10 cellular contexts compared by ENCODE assay signal in the genomic region with DNA sequence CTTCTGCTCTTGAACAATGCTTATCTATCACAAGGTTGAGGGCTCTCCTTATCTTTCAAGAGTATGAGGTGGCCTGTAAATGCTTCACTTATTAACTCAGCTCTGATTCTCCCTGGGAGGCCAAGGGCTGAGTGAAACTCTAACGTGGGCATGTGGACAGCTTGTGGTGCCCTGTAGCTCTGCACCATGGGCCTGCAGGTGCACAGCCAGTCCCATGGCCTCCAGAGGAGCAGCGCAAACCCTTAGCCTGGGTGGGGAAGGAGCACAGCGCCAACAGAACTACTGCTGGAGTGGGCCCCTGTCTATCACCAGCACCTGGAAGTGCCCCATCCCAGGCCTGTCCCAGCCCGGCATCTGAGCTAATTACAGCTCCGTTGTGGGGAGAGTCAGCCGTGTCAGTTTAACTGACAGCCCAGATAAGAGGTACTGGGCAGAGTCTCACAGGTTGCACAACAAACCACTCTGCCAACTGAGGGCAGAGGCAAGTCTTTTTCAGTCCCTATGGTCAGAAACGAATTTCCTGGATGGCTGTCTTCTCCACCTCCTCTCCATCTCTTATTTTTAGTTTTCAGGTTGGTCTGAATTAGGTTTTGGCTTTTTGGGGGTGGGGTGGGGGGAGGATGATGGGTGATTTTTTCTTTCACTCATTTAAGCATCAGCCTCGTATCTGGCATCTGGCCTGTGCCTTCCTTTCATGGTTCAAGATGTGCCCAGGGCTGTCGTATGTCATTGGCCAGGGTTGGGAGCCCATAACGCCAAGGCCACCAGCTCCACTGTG.
A peak's percentile ranks its signal among the peaks of the same experiment; 100 is the strongest.
DNase-seq lines count a peak whose midpoint lies in the region; ATAC-seq and TF ChIP-seq lines count a peak whose summit lies in the region.
"Had no signal": no experiment of that assay in that cellular context is flagged by ENCODE, and none has a peak within 500 bp of the region (broad histone marks: within the 10 kb centered on the region; RNA-seq: fewer than 3 reads in every experiment).

No MANE protein-coding gene starts in this region.

- H3K4me3 Mint-ChIP-seq in CD14-positive monocyte = peak overlapping the region in 1 of 2 donors; percentile 6
- H3K4me3 Mint-ChIP-seq: neural progenitor cell had no signal

- TF ChIP-seq CTCF in CD14-positive monocyte (IDR thresholded peaks at IDR 0.05) = no peak

- peaks cover 0 to 6% (median 0%) of the 10 kb centered on the region in 7 donors for H3K9me3 Mint-ChIP-seq in CD14-positive monocyte

- peak overlapping the region in 1 of 7 donors; percentile 15 for H3K27ac Mint-ChIP-seq in CD14-positive monocyte

- ATAC-seq in GM19372 (IDR thresholded peaks at IDR 0.05; ENCODE audit: low read depth, unreplicated experiment) (peak; percentile 47), HG03159 (IDR thresholded peaks at IDR 0.05; ENCODE audit: unreplicated experiment) (peak; percentile 56)

- H3K36me3 Mint-ChIP-seq in CD14-positive monocyte = no peaks in the 10 kb centered on the region

- intact Hi-C loops in CD14-positive monocyte (cut with micrococcal nuclease) = no loop called here

- peaks cover 37% of the 10 kb centered on the region for H3K4me1 Mint-ChIP-seq in CD14-positive monocyte

- DNase-seq in amniotic epithelial cell (ENCODE audit: low read depth) (peak; percentile 75), renal cortical epithelial cell (ENCODE audit: low read depth) (peak; percentile 58), germinal center (ENCODE audit: low spot score) (no peak), CD14-positive monocyte (ENCODE audit: low spot score) (no peak), NCI-H748 (lab: John Stamatoyannopoulos, UW; ENCODE audit: unreplicated experiment) (no peak), NCI-H2171 (lab: John Stamatoyannopoulos, UW) (no peak)
- DNase-seq: substantia nigra had no signal

- peaks cover 0 to 3% (median 2%) of the 10 kb centered on the region in 3 donors for H3K27me3 Mint-ChIP-seq in CD14-positive monocyte (ENCODE audit: low read depth in 3 of 3)

Comparison
In these comparisons a context has a peak if more than half of its experiments do, and no peak if none do; other contexts are left out.
1. DNase-seq: peak in amniotic epithelial cell (single experiment) and renal cortical epithelial cell (single experiment); none in germinal center (single experiment), CD14-positive monocyte (single experiment), NCI-H748 (single experiment) and NCI-H2171 (single experiment).